Comparison of ENCODE assay signal across 24 cellular contexts in genomic region chr4:173092003-173092402, GRCh38.
A peak's percentile ranks its signal among the peaks of the same experiment; 100 is the strongest.
DNase-seq lines count a peak whose midpoint lies in the region; FAIRE-seq and TF ChIP-seq lines count a peak whose summit lies in the region.
"Had no signal": no experiment of that assay in that cellular context is flagged by ENCODE, and none has a peak within 500 bp of the region (broad histone marks: within the 10 kb centered on the region; RNA-seq: fewer than 3 reads in every experiment).

No MANE protein-coding gene starts in this region.

- H3K9ac ChIP-seq in HUES48 (ENCODE audit: low read depth, low read length) (no peak overlapping the region), Karpas-422 (ENCODE audit: low read length) (no peak overlapping the region), H1 (replicated peaks in 1 of 4; ENCODE audit: extremely low read depth in 1 of 4, low read depth in 3 of 4, low read length in 3 of 4) (no peak overlapping the region), mesendoderm (ENCODE audit: low read length) (no peak overlapping the region)
- H3K9ac ChIP-seq: KMS-11 had no signal

- no peak for TF ChIP-seq EP300 in H1 (IDR thresholded peaks at IDR 0.05; ENCODE audit: borderline replicate concordance in 1 of 2, low read depth in 2 of 2, low read length in 2 of 2)

- no peaks in the 10 kb centered on the region for H3K23me2 ChIP-seq in H1 (ENCODE audit: low read depth, low read length)

- H3K18ac ChIP-seq in H1 (ENCODE audit: extremely low read depth, low read length) (no peak overlapping the region; the same call in 1 of the 2 replicates), mesendoderm (ENCODE audit: low read length) (no peak overlapping the region)

- H3K4me3 ChIP-seq in HUES48 (ENCODE audit: low read depth, low read length) (peak overlapping the region; percentile 37), Karpas-422 (ENCODE audit: low read length) (no peak overlapping the region), H1 (ENCODE audit: extremely low read depth in 1 of 4, insufficient read depth in 2 of 4, low read depth in 3 of 4, low read length in 4 of 4) (peak overlapping the region in 1 of 4 experiments; percentile 9; a peak in 1 of 8 replicates), mesendoderm (ENCODE audit: low read length) (no peak overlapping the region)
- H3K4me3 ChIP-seq: GM12878 had no signal

- H3K23ac ChIP-seq in H1 (ENCODE audit: insufficient read length) (no peak overlapping the region), mesendoderm (ENCODE audit: low read length) (no peak overlapping the region)

- H3K27ac ChIP-seq in HUES48 (ENCODE audit: low read depth, low read length) (peak overlapping the region; percentile 85), Karpas-422 (ENCODE audit: low read length) (no peak overlapping the region), H1 (ENCODE audit: low read depth, low read length) (no peak overlapping the region), mesendoderm (ENCODE audit: low read depth, low read length) (no peak overlapping the region)
- H3K27ac ChIP-seq: KMS-11 had no signal

- no peaks in the 10 kb centered on the region for H3K79me1 ChIP-seq in H1 (ENCODE audit: low read depth, low read length)
- no peaks in the 10 kb centered on the region for H3K79me1 ChIP-seq in mesendoderm (ENCODE audit: low read length)

- H3K4ac ChIP-seq in H1 (replicated peaks; ENCODE audit: insufficient read length, low read depth, low read length) (no peak overlapping the region), mesendoderm (ENCODE audit: low read depth, low read length) (no peak overlapping the region)

- DNase-seq in Karpas-422 (no peak), H1 (ENCODE audit: low read depth in 1 of 2, low spot score in 2 of 2) (no peak), mesendoderm (peak; percentile 13), NCI-H526 (lab: John Stamatoyannopoulos, UW) (no peak), LoVo (ENCODE audit: low spot score) (no peak), NCI-H1092 treated with DMSO at 0.1 percent for 48 hours (lab: John Stamatoyannopoulos, UW) (no peak)
- no peak for DNase-seq in activated CD8-positive, alpha-beta memory T cell treated with anti-CD3 and anti-CD28 coated beads for 24 hours
- DNase-seq: C1 segment of cervical spinal cord; CD4-positive, CD25-positive, alpha-beta regulatory T cell; CD8-positive, alpha-beta memory T cell; COR-L47; DMS 273 treated with DMSO at 0.1 percent for 48 hours; DMS53; DND-41; EL; HFFc6 had no signal

- H2BK15ac ChIP-seq in H1 (ENCODE audit: low read length), result no peak overlapping the region
- H2BK15ac ChIP-seq in mesendoderm (replicated peaks; ENCODE audit: low read depth), result no peak overlapping the region

- TF ChIP-seq CTCF in H1 (IDR thresholded peaks at IDR 0.05; ENCODE audit: control extremely low read depth in 1 of 3, insufficient read depth in 1 of 3, low read depth in 1 of 3, low read length in 3 of 3), result no peak

- H4K20me1 ChIP-seq in Karpas-422 (ENCODE audit: insufficient read depth, low read depth, low read length) (no peaks in the 10 kb centered on the region), H1 (replicated peaks in 1 of 2; ENCODE audit: control insufficient read depth in 1 of 2, insufficient read depth in 2 of 2, low read length in 2 of 2) (no peaks in the 10 kb centered on the region)

- H3K9me3 ChIP-seq in HUES48 (ENCODE audit: control insufficient read depth, insufficient read depth, low read length) (no peaks in the 10 kb centered on the region), Karpas-422 (ENCODE audit: low read length) (no peaks in the 10 kb centered on the region), H1 (ENCODE audit: insufficient read depth in 2 of 2, low read depth in 1 of 2, low read length in 1 of 2) (no peaks in the 10 kb centered on the region)
- H3K9me3 ChIP-seq: BE2C had no signal

- no peak overlapping the region for H3K14ac ChIP-seq in H1 (ENCODE audit: insufficient read length)

- CTCF ChIA-PET in H1 (lab: Charles Lee; ENCODE audit: partially characterized antibody), result interaction anchor here (0.7 to 1.7 kb wide), 7 partner anchors 15 to 209 kb away, joined by 3 to 6 read pairs (median 3); no protein-coding TSS in a partner anchor

- H4K5ac ChIP-seq in H1 (ENCODE audit: insufficient read length, low read depth, low read length) (no peak overlapping the region), mesendoderm (ENCODE audit: low read length) (no peak overlapping the region)

- TF ChIP-seq POLR2A in H1 (IDR thresholded peaks at IDR 0.05; ENCODE audit: control extremely low read depth in 1 of 2, low read depth in 2 of 2, low read length in 2 of 2), result no peak

- WGBS in H1 (ENCODE audit: extremely low coverage in 1 of 2, insufficient coverage in 1 of 2, insufficient read length in 1 of 2, insufficient replicate concordance in 2 of 2, low coverage in 1 of 2, low lambda C conversion rate in 2 of 2, missing lambda C conversion rate in 1 of 2), 2 experiments, result 19% methylated on average over 2 of the region's 2 CpGs; no CpG with 5 or more reads in 1 of the 2 experiments
- WGBS in mesendoderm (ENCODE audit: extremely low coverage, insufficient coverage, low lambda C conversion rate), result no CpG with 5 or more reads among the region's 2 CpGs

- no peak overlapping the region for H4K91ac ChIP-seq in H1 (replicated peaks; ENCODE audit: insufficient read length, low read length)

- peak overlapping the region; percentile 12 for H3K4me2 ChIP-seq in Karpas-422 (ENCODE audit: low read depth, low read length, poor library complexity, severe bottlenecking)
- peak overlapping the region; percentile 29 to 30; a peak in 3 of 4 replicates for H3K4me2 ChIP-seq in H1 (ENCODE audit: insufficient read depth in 1 of 2, low read depth in 2 of 2, low read length in 2 of 2)
- H3K4me2 ChIP-seq in mesendoderm (ENCODE audit: low read length), result no peak overlapping the region
- H3K4me2 ChIP-seq: KMS-11 had no signal

- no peak overlapping the region for H2BK120ac ChIP-seq in H1 (replicated peaks; ENCODE audit: low read depth, low read length)
- no peak overlapping the region for H2BK120ac ChIP-seq in mesendoderm (ENCODE audit: low read depth, low read length)

- no peak overlapping the region for H2AK5ac ChIP-seq in H1 (ENCODE audit: low read depth, low read length)
- no peak overlapping the region for H2AK5ac ChIP-seq in mesendoderm (ENCODE audit: low read length)

- H3K36me3 ChIP-seq in HUES48 (ENCODE audit: control insufficient read depth, insufficient read depth, low read length) (no peaks in the 10 kb centered on the region), Karpas-422 (ENCODE audit: insufficient read depth, low read length) (no peaks in the 10 kb centered on the region), H1 (ENCODE audit: control insufficient read depth in 2 of 4, insufficient read depth in 4 of 4, low read length in 3 of 4) (no peaks in the 10 kb centered on the region), mesendoderm (ENCODE audit: control insufficient read depth, insufficient read depth, low read length) (no peaks in the 10 kb centered on the region)
- H3K36me3 ChIP-seq: BE2C had no signal

- POLR2A ChIA-PET in H1 (lab: Charles Lee; ENCODE audit: partially characterized antibody), result interaction anchor here (1.6 kb wide), 1 partner anchor 76 kb away, joined by 5 read pairs; the partner anchor contains the start of gene GALNT7

- H3K27me3 ChIP-seq in HUES48 (ENCODE audit: control insufficient read depth, insufficient read depth, low read length) (no peaks in the 10 kb centered on the region), Karpas-422 (ENCODE audit: low read length) (no peaks in the 10 kb centered on the region), H1 (replicated peaks in 1 of 4; ENCODE audit: control insufficient read depth in 3 of 4, extremely low read depth in 1 of 4, insufficient read depth in 3 of 4, low read length in 3 of 4) (no peaks in the 10 kb centered on the region), mesendoderm (ENCODE audit: insufficient read depth, low read length, poor library complexity) (no peaks in the 10 kb centered on the region)
- H3K27me3 ChIP-seq: BE2C had no signal

- H2AFZ ChIP-seq in Karpas-422 (ENCODE audit: low read length), result no peak overlapping the region
- no peak overlapping the region for H2AFZ ChIP-seq in H1 (ENCODE audit: low read length)

- peak overlapping the region; percentile 3; the same call in 1 of the 2 replicates for H2BK12ac ChIP-seq in H1 (ENCODE audit: low read depth, low read length)

- no peak for TF ChIP-seq RAD21 in H1 (IDR thresholded peaks at IDR 0.05 in 1 of 2, conservative IDR thresholded peaks at IDR 0.05 in 1 of 2; ENCODE audit: low read depth in 2 of 2, low read length in 2 of 2)

- FAIRE-seq in H1 (lab: Jason Lieb, UNC), result no peak
- FAIRE-seq: A204.1, GM12878, GM19239, H54, HepG2 had no signal

- no peak overlapping the region for H3K56ac ChIP-seq in H1 (replicated peaks; ENCODE audit: insufficient read length, low read depth, low read length)
- peak overlapping the region; percentile 40 for H3K56ac ChIP-seq in mesendoderm (ENCODE audit: low read length)

- H3K9me2 ChIP-seq in Karpas-422 (replicated peaks; ENCODE audit: insufficient read depth, low read length), result no peaks in the 10 kb centered on the region

- H4K8ac ChIP-seq in H1 (ENCODE audit: extremely low read depth, insufficient read depth, low read length) (no peak overlapping the region), mesendoderm (ENCODE audit: low read depth, low read length) (no peak overlapping the region)

- H3K79me2 ChIP-seq in Karpas-422 (ENCODE audit: low read length), result no peaks in the 10 kb centered on the region
- H3K79me2 ChIP-seq in H1 (ENCODE audit: control insufficient read depth in 1 of 2, insufficient read depth in 2 of 2, low read length in 2 of 2), result no peaks in the 10 kb centered on the region
- no peaks in the 10 kb centered on the region for H3K79me2 ChIP-seq in mesendoderm (ENCODE audit: control insufficient read depth, insufficient read depth, low read length)

- H2BK5ac ChIP-seq in H1 (ENCODE audit: low read depth, low read length) (peak overlapping the region; percentile 8; the same call in 1 of the 2 replicates), mesendoderm (ENCODE audit: low read length) (no peak overlapping the region)

- H2BK20ac ChIP-seq in H1 (ENCODE audit: low read length), result peak overlapping the region; percentile 26; the same call in 1 of the 2 replicates

- H3K4me1 ChIP-seq in HUES48 (ENCODE audit: control insufficient read depth, insufficient read depth, low read length) (peaks cover 42% of the 10 kb centered on the region), Karpas-422 (ENCODE audit: low read length) (peaks cover 28% of the 10 kb centered on the region), H1 (replicated peaks in 1 of 4; ENCODE audit: control insufficient read depth in 3 of 4, insufficient read depth in 4 of 4, low read length in 3 of 4) (peaks cover 7 to 25% (median 16%) of the 10 kb centered on the region in 4 experiments; a peak in 6 of 7 replicates), mesendoderm (ENCODE audit: control insufficient read depth, low read depth, low read length) (peaks cover 6% of the 10 kb centered on the region)
- H3K4me1 ChIP-seq: BE2C had no signal

TF ChIP-seq in H1, 55 proteins besides CTCF, POLR2A, EP300 and RAD21 (continues in another document):
- TF ChIP-seq TEAD4 (IDR thresholded peaks at IDR 0.05; ENCODE audit: low read depth, low read length), result no peak
